In genomic region chr6:74249658-74250057, GRCh38 we compare ENCODE assay signal across 15 cellular contexts.
DNase-seq lines count a peak whose midpoint lies in the region; ATAC-seq, FAIRE-seq and TF ChIP-seq lines count a peak whose summit lies in the region.
"Had no signal": no experiment of that assay in that cellular context is flagged by ENCODE, and none has a peak within 500 bp of the region (broad histone marks: within the 10 kb centered on the region; RNA-seq: fewer than 3 reads in every experiment).

No MANE protein-coding gene starts in this region.

- DNase-seq in GM19239 (ENCODE audit: insufficient read length, low spot score), result no peak
- DNase-seq in SK-N-MC (ENCODE audit: low read depth, low spot score), result peak; percentile 44
- no peak for DNase-seq in progenitor cell of endocrine pancreas (ENCODE audit: low spot score, unreplicated experiment)
- no peak for DNase-seq in KG1 (lab: John Stamatoyannopoulos, UW)
- no peak for DNase-seq in chondrocyte (ENCODE audit: low spot score)
- no peak for DNase-seq in activated CD4-positive, CD25-positive, alpha-beta regulatory T cell (lab: John Stamatoyannopoulos, UW)
- DNase-seq in hippocampal formation (lab: John Stamatoyannopoulos, UW), result no peak
- DNase-seq: activated naive CD4-positive, alpha-beta T cell treated with Interleukin-2 at 50 U/mL for 16 hours; DND-41; effector memory CD8-positive, alpha-beta T cell; islet precursor cell; NCI-H1930; stimulated activated CD4-positive, alpha-beta T cell treated with anti-CD3 and anti-CD28 coated beads, Interleukin-1b, Interleukin-23, amount 100 ng/mL, for 48 hours had no signal

- no peak for TF ChIP-seq CTCF in progenitor cell of endocrine pancreas (IDR thresholded peaks at IDR 0.05; ENCODE audit: unreplicated experiment)
- TF ChIP-seq CTCF in chondrocyte (IDR thresholded peaks at IDR 0.05), result no peak

- ATAC-seq in HG03060 (IDR thresholded peaks at IDR 0.05; ENCODE audit: low read depth, unreplicated experiment), result peak; percentile 84
- ATAC-seq: activated CD4-positive, CD25-positive, alpha-beta regulatory T cell treated with anti-CD3 and anti-CD28 coated beads, Interleukin-2, amount 50 U/mL, for 24 hours; effector memory CD8-positive, alpha-beta T cell had no signal

- H3K36me3 Mint-ChIP-seq in progenitor cell of endocrine pancreas (ENCODE audit: insufficient read depth), result peaks cover 2% of the 10 kb centered on the region
- no peaks in the 10 kb centered on the region for H3K36me3 Mint-ChIP-seq in chondrocyte (ENCODE audit: low read depth)

- H3K9me3 ChIP-seq in SK-N-MC (ENCODE audit: low read depth, low read length), result no peaks in the 10 kb centered on the region

- H3K9me3 Mint-ChIP-seq in progenitor cell of endocrine pancreas (ENCODE audit: low read depth) (peaks cover 11% of the 10 kb centered on the region), chondrocyte (ENCODE audit: low read depth) (peaks cover 3% of the 10 kb centered on the region)

- no peaks in the 10 kb centered on the region for H3K36me3 ChIP-seq in SK-N-MC (ENCODE audit: insufficient read depth, low read length)

- no peak overlapping the region for H3K4me3 ChIP-seq in SK-N-MC

- H3K27ac Mint-ChIP-seq in progenitor cell of endocrine pancreas, result peak overlapping the region; percentile 64
- H3K27ac Mint-ChIP-seq in chondrocyte (ENCODE audit: unreplicated experiment), result no peak overlapping the region
- H3K27ac Mint-ChIP-seq: effector memory CD8-positive, alpha-beta T cell had no signal

- H3K27ac ChIP-seq in SK-N-MC, result no peak overlapping the region

- peak; percentile 76 for FAIRE-seq in GM19239 (lab: Jason Lieb, UNC)

- H3K4me1 Mint-ChIP-seq in progenitor cell of endocrine pancreas (ENCODE audit: low read depth) (peaks cover 25% of the 10 kb centered on the region), chondrocyte (ENCODE audit: low read depth) (peaks cover 14% of the 10 kb centered on the region)

- H3K4me3 Mint-ChIP-seq in progenitor cell of endocrine pancreas (ENCODE audit: low read depth) (no peak overlapping the region), chondrocyte (ENCODE audit: unreplicated experiment) (no peak overlapping the region)
- H3K4me3 Mint-ChIP-seq: effector memory CD8-positive, alpha-beta T cell had no signal

- H3K27me3 Mint-ChIP-seq in progenitor cell of endocrine pancreas (no peaks in the 10 kb centered on the region), chondrocyte (ENCODE audit: low read depth) (no peaks in the 10 kb centered on the region)
- H3K27me3 Mint-ChIP-seq: effector memory CD8-positive, alpha-beta T cell had no signal

- no peak overlapping the region for H3K9ac ChIP-seq in SK-N-MC (ENCODE audit: insufficient read length)
